Comparison of ENCODE assay signal across 34 cellular contexts in genomic region chr10:74199315-74199714, GRCh38.
"Had no signal": no experiment of that assay in that cellular context is flagged by ENCODE, and none has a peak within 500 bp of the region (broad histone marks: within the 10 kb centered on the region; RNA-seq: fewer than 3 reads in every experiment).

No MANE protein-coding gene starts in this region.

- FAIRE-seq: astrocyte, bronchial epithelial cell had no signal

- H3K4me1 ChIP-seq: adrenal gland, ascending aorta, body of pancreas, breast epithelium had no signal

- DNase-seq: activated effector memory CD4-positive, alpha-beta T cell treated with anti-CD3 and anti-CD28 coated beads, Interleukin-2, amount 50 U/mL, for 16 hours; activated effector memory CD4-positive, alpha-beta T cell treated with Interleukin-2 at 50 U/mL for 16 hours; activated gamma-delta T cell; activated gamma-delta T cell treated with Interleukin-2 at 50 U/mL for 16 hours; activated naive CD4-positive, alpha-beta T cell; activated naive CD4-positive, alpha-beta T cell treated with anti-CD3 and anti-CD28 coated beads for 36 hours; activated naive CD4-positive, alpha-beta T cell treated with anti-CD3 and anti-CD28 coated beads, Interleukin-2, amount 10 ng/mL, durations not matched to agents 7 days and 5 days; activated naive CD4-positive, alpha-beta T cell treated with anti-CD3 and anti-CD28 coated beads, Interleukin-2, amount 50 U/mL, for 16 hours; activated naive CD4-positive, alpha-beta T cell treated with Interleukin-2 at 50 U/mL for 16 hours; activated naive CD8-positive, alpha-beta T cell treated with anti-CD3 and anti-CD28 coated beads for 36 hours; activated naive CD8-positive, alpha-beta T cell treated with anti-CD3 and anti-CD28 coated beads, Interleukin-2, amount 10 ng/mL, durations not matched to agents 7 days and 5 days; activated naive CD8-positive, alpha-beta T cell treated with anti-CD3 and anti-CD28 coated beads, Interleukin-2, amount 50 U/mL, for 24 hours; activated T-cell treated with anti-CD3 and anti-CD28 coated beads, Interleukin-2, amount 50 U/mL, for 1 hour; activated T-cell treated with anti-CD3 and anti-CD28 coated beads, Interleukin-2, amount 50 U/mL, for 24 hours; activated T-cell treated with anti-CD3 and anti-CD28 coated beads, Interleukin-2, amount 50 U/mL, for 4 hours; activated T-cell treated with anti-CD3 and anti-CD28 coated beads, Interleukin-2, amount 50 U/mL, for 48 hours; activated T-cell treated with anti-CD3 and anti-CD28 coated beads, Interleukin-2, amount 50 U/mL, for 72 hours; adrenal gland; amniotic stem cell; amygdala; anterior cingulate cortex; aorta; body of pancreas; brain microvascular endothelial cell; caudate nucleus; central memory CD4-positive, alpha-beta T cell; cerebellar nuclear complex had no signal

- H3K36me3 ChIP-seq: adrenal gland, breast epithelium had no signal

- ATAC-seq: activated naive CD4-positive, alpha-beta T cell treated with anti-CD3 and anti-CD28 coated beads, Interleukin-2, amount 50 U/mL, for 72 hours; activated naive CD8-positive, alpha-beta T cell treated with anti-CD3 and anti-CD28 coated beads, Interleukin-2, amount 50 U/mL, for 24 hours; activated T-cell treated with anti-CD3 and anti-CD28 coated beads, Interleukin-2, amount 50 U/mL, for 4 hours; activated T-cell treated with anti-CD3 and anti-CD28 coated beads, Interleukin-2, amount 50 U/mL, for 72 hours; activated T-helper 17 cell treated with anti-CD3 and anti-CD28 coated beads, Interleukin-2, amount 50 U/mL, for 72 hours; body of pancreas had no signal

- H3K9me3 ChIP-seq: adrenal gland, ascending aorta, body of pancreas, breast epithelium had no signal

- H3K27me3 ChIP-seq: adrenal gland, ascending aorta, body of pancreas, brain microvascular endothelial cell, breast epithelium, cardiac muscle cell had no signal

- H3K4me3 ChIP-seq: adrenal gland, ascending aorta, body of pancreas, breast epithelium, cardiac muscle cell had no signal

- H3K27ac ChIP-seq: adrenal gland, ascending aorta, body of pancreas, brain microvascular endothelial cell, breast epithelium, cardiac muscle cell had no signal
